8 cellular contexts compared by ENCODE assay signal in genomic region chr6:3258201-3258600, GRCh38. TPM values are rescaled to one million over a fixed set of nuclear protein-coding genes. Genes with fewer than 3 reads are reported as not detected.
DNase-seq lines count a peak whose midpoint lies in the region; ATAC-seq and TF ChIP-seq lines count a peak whose summit lies in the region.

No MANE protein-coding gene starts in this region.

- no peak for ATAC-seq in activated T-cell treated with anti-CD3 and anti-CD28 coated beads, Interleukin-2, amount 50 U/mL, for 4 hours
- ATAC-seq in activated T-cell treated with anti-CD3 and anti-CD28 coated beads, Interleukin-2, amount 50 U/mL, for 72 hours (replicated peaks in 1 of 2) = no peak
- no peak for ATAC-seq in lower lobe of right lung

- DNase-seq in activated T-cell treated with anti-CD3 and anti-CD28 coated beads, Interleukin-2, amount 50 U/mL, for 4 hours = no peak
- no peak for DNase-seq in activated T-cell treated with anti-CD3 and anti-CD28 coated beads, Interleukin-2, amount 50 U/mL, for 72 hours
- DNase-seq in astrocyte of the cerebellum (ENCODE audit: low read depth) (no peak), lower lobe of right lung (no peak), tibial artery (no peak), glomerular visceral epithelial cell (ENCODE audit: extremely low spot score) (no peak), DMS153 treated with DMSO at 0.1 percent for 48 hours (lab: John Stamatoyannopoulos, UW; ENCODE audit: unreplicated experiment) (no peak)
- no peak for DNase-seq in stimulated activated CD4-positive, alpha-beta T cell treated with anti-CD3 and anti-CD28 coated beads, Interleukin-1b, Interleukin-23, amount 100 ng/mL, for 48 hours

- intact Hi-C loops in lower lobe of right lung (cut with DNase I) (loop anchor here (10.0 kb wide), 1 partner anchor 133 kb away; no protein-coding TSS in a partner anchor), tibial artery (cut with DNase I; ENCODE audit: low total_unique reads) (no loop called here)

- H3K27me3 ChIP-seq in lower lobe of right lung (ENCODE audit: low read depth) (no peaks in the 10 kb centered on the region), tibial artery (no peaks in the 10 kb centered on the region)

- no peak for TF ChIP-seq CTCF in astrocyte of the cerebellum (IDR thresholded peaks at IDR 0.05; ENCODE audit: low read depth, low read length, missing control alignments)
- TF ChIP-seq CTCF in lower lobe of right lung (IDR thresholded peaks at IDR 0.05) = no peak
- no peak for TF ChIP-seq CTCF in tibial artery (IDR thresholded peaks at IDR 0.05)

- H3K27me3 Mint-ChIP-seq in activated T-cell treated with anti-CD3 and anti-CD28 coated beads, Interleukin-2, amount 50 U/mL, for 4 hours (ENCODE audit: low read depth) = no peaks in the 10 kb centered on the region
- H3K27me3 Mint-ChIP-seq in activated T-cell treated with anti-CD3 and anti-CD28 coated beads, Interleukin-2, amount 50 U/mL, for 72 hours (ENCODE audit: low read depth) = peaks cover 13% of the 10 kb centered on the region

- H3K36me3 ChIP-seq in lower lobe of right lung (no peaks in the 10 kb centered on the region), tibial artery (peaks cover 0 to under 1% (median 0%) of the 10 kb centered on the region in 3 donors)

- H3K27ac ChIP-seq in lower lobe of right lung (peak overlapping the region; percentile 85), tibial artery (peak overlapping the region; percentile 72 to 74)

- peaks cover 30% of the 10 kb centered on the region for H3K4me1 Mint-ChIP-seq in activated T-cell treated with anti-CD3 and anti-CD28 coated beads, Interleukin-2, amount 50 U/mL, for 4 hours (ENCODE audit: low read depth)
- H3K4me1 Mint-ChIP-seq in activated T-cell treated with anti-CD3 and anti-CD28 coated beads, Interleukin-2, amount 50 U/mL, for 72 hours (ENCODE audit: low read depth) = peaks cover 34% of the 10 kb centered on the region

- H3K27ac Mint-ChIP-seq in activated T-cell treated with anti-CD3 and anti-CD28 coated beads, Interleukin-2, amount 50 U/mL, for 72 hours = no peak overlapping the region

- in situ Hi-C loops in astrocyte of the cerebellum (cut with HindIII; ENCODE audit: low sequenced_read_pairs) = no loop called here

- peak overlapping the region; percentile 73 for H3K4me3 Mint-ChIP-seq in activated T-cell treated with anti-CD3 and anti-CD28 coated beads, Interleukin-2, amount 50 U/mL, for 4 hours
- H3K4me3 Mint-ChIP-seq in activated T-cell treated with anti-CD3 and anti-CD28 coated beads, Interleukin-2, amount 50 U/mL, for 72 hours = peak overlapping the region in 1 of 2 donors; percentile 70

- H3K9me3 ChIP-seq in lower lobe of right lung (no peaks in the 10 kb centered on the region), tibial artery (no peaks in the 10 kb centered on the region)

- H3K36me3 Mint-ChIP-seq in activated T-cell treated with anti-CD3 and anti-CD28 coated beads, Interleukin-2, amount 50 U/mL, for 4 hours (ENCODE audit: insufficient read depth) = peaks cover 5% of the 10 kb centered on the region
- peaks cover 5 to 8% of the 10 kb centered on the region in 2 donors for H3K36me3 Mint-ChIP-seq in activated T-cell treated with anti-CD3 and anti-CD28 coated beads, Interleukin-2, amount 50 U/mL, for 72 hours (ENCODE audit: insufficient read depth in 2 of 2)

- H3K4me3 ChIP-seq in astrocyte of the cerebellum (ENCODE audit: low read depth, low read length) (peak overlapping the region; percentile 88), lower lobe of right lung (peak overlapping the region; percentile 97), tibial artery (peak overlapping the region; percentile 90 to 98)

- peaks cover 5% of the 10 kb centered on the region for H3K9me3 Mint-ChIP-seq in activated T-cell treated with anti-CD3 and anti-CD28 coated beads, Interleukin-2, amount 50 U/mL, for 4 hours
- peaks cover 0 to 3% of the 10 kb centered on the region in 2 donors for H3K9me3 Mint-ChIP-seq in activated T-cell treated with anti-CD3 and anti-CD28 coated beads, Interleukin-2, amount 50 U/mL, for 72 hours

- H3K4me1 ChIP-seq in lower lobe of right lung (peaks cover 33% of the 10 kb centered on the region), tibial artery (peaks cover 2 to 33% (median 22%) of the 10 kb centered on the region in 4 donors)

RNA-seq across cellular contexts. Expression of gene PSMG4, which starts 0.5 kb away (rescaled TPM):
- total RNA-seq in activated T-cell treated with anti-CD3 and anti-CD28 coated beads, Interleukin-2, amount 50 U/mL, for 4 hours = 10 to 100 TPM; 26.0 to 31.6 (median 27.8) TPM
- 10 to 100 TPM; 21.8 to 29.1 TPM for total RNA-seq in activated T-cell treated with anti-CD3 and anti-CD28 coated beads, Interleukin-2, amount 50 U/mL, for 72 hours
- total RNA-seq in lower lobe of right lung = 19.1 TPM

RNA-seq across cellular contexts. Expression of gene TUBB2B, which starts 30.7 kb away (rescaled TPM):
- under 1 TPM; 0.42 to 0.73 (median 0.61) TPM for total RNA-seq in activated T-cell treated with anti-CD3 and anti-CD28 coated beads, Interleukin-2, amount 50 U/mL, for 4 hours
- total RNA-seq in activated T-cell treated with anti-CD3 and anti-CD28 coated beads, Interleukin-2, amount 50 U/mL, for 72 hours = under 1 TPM in 1 of 2 donors, not detected in 1; 0.35 TPM
- total RNA-seq in lower lobe of right lung = 0.59 TPM
